Comparison of ENCODE assay signal across 7 cellular contexts in the genomic region with DNA sequence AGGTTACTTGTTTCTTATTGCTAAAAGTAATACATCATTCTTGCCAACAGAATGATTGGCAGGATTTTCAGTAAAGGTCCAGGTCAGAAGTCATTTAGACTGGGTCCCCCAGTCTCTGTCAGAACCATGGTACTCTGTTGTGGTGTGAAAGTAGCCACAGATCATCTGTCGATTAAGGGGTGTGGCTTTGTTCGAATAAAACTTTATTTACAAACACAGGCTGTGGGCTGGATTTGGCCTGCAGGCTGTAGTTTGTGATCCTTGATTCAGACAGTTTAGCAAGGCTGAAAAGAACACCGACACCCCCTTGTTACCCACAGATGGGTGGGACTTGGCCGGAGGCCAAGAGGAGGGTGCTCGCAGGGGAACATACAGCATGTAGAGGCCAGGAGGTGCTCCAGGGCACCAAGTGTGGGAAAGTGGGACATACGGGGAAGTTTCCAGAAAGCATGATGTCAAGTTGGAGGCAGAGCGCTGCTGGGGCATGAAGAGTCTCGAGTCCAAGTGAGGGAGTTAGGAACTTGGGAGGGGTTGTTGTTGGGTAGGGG. TPM values are rescaled to one million over a fixed set of nuclear protein-coding genes. Genes with fewer than 3 reads are reported as not detected.
DNase-seq lines count a peak whose midpoint lies in the region; FAIRE-seq and TF ChIP-seq lines count a peak whose summit lies in the region.
"Not testable (repeated sequence)": the region's sequence is repeated elsewhere in the genome, so short reads cannot be mapped to it uniquely, and the experiment has no call there.

No MANE protein-coding gene starts in this region.

- FAIRE-seq in astrocyte (lab: Jason Lieb, UNC) = not testable (repeated sequence)

- H4K20me1 ChIP-seq in astrocyte (ENCODE audit: insufficient read depth, low read length) = not testable (repeated sequence)

- intact Hi-C loops in posterior vena cava (cut with DNase I) = not testable (repeated sequence)

- H3K27ac ChIP-seq in astrocyte (ENCODE audit: low read depth, low read length) = not testable (repeated sequence)

- H2AFZ ChIP-seq in astrocyte (ENCODE audit: low read depth, low read length) = not testable (repeated sequence)

- H3K79me2 ChIP-seq in astrocyte (ENCODE audit: insufficient read depth, low read length) = not testable (repeated sequence)

- not testable (repeated sequence) for TF ChIP-seq EP300 in Ishikawa (IDR thresholded peaks at IDR 0.05; ENCODE audit: borderline replicate concordance)

- not testable (repeated sequence) for H3K36me3 ChIP-seq in astrocyte (ENCODE audit: insufficient read depth, low read length)

- H3K4me1 ChIP-seq in astrocyte (ENCODE audit: insufficient read depth, low read length) = not testable (repeated sequence)

- TF ChIP-seq RAD21 in Ishikawa (IDR thresholded peaks at IDR 0.05; ENCODE audit: low read depth) = not testable (repeated sequence)

- TF ChIP-seq POLR2A in NB4 (IDR thresholded peaks at IDR 0.05; ENCODE audit: extremely low read depth, insufficient read length); erythroblast (IDR thresholded peaks at IDR 0.05; ENCODE audit: low read length): not testable (repeated sequence)

- not testable (repeated sequence) for H3K36me3 Mint-ChIP-seq in astrocyte (ENCODE audit: low read depth, unreplicated experiment)

- not testable (repeated sequence) for TF ChIP-seq CTCF in NB4 (IDR thresholded peaks at IDR 0.05; ENCODE audit: low read depth, low read length); astrocyte (IDR thresholded peaks at IDR 0.05; ENCODE audit: insufficient read depth, low read depth, low read length)

- not testable (repeated sequence) for H3K27me3 Mint-ChIP-seq in astrocyte (ENCODE audit: low read depth, unreplicated experiment)

- peak; percentile 7 for DNase-seq in COLO668 (lab: John Stamatoyannopoulos, UW; ENCODE audit: unreplicated experiment)
- peak; percentile 19 for DNase-seq in NB4 (ENCODE audit: low read depth)
- peak; percentile 19 for DNase-seq in NCI-H69 (lab: John Stamatoyannopoulos, UW)
- not testable (repeated sequence) for DNase-seq in astrocyte (ENCODE audit: low read depth)
- peak; percentile 40 to 44 for DNase-seq in erythroblast (lab: John Stamatoyannopoulos, UW)
- peak; percentile 59 for DNase-seq in posterior vena cava (ENCODE audit: low spot score)

- H3K4me3 ChIP-seq in NB4 (ENCODE audit: low read depth, low read length); astrocyte (ENCODE audit: insufficient read depth, low read depth, low read length): not testable (repeated sequence)

- H3K9me3 ChIP-seq in astrocyte (ENCODE audit: insufficient read depth, low read depth, low read length) = not testable (repeated sequence)

- H3K4me2 ChIP-seq in astrocyte (ENCODE audit: low read length) = not testable (repeated sequence)

- H3K27me3 ChIP-seq in astrocyte (ENCODE audit: insufficient read depth, low read length) = not testable (repeated sequence)

- peak overlapping the region; percentile 25 for H3K4me3 Mint-ChIP-seq in astrocyte (ENCODE audit: unreplicated experiment)

- not testable (repeated sequence) for H3K9me3 Mint-ChIP-seq in astrocyte (ENCODE audit: unreplicated experiment)

- H3K27ac Mint-ChIP-seq in astrocyte (ENCODE audit: unreplicated experiment) = not testable (repeated sequence)

- not testable (repeated sequence) for H3K9ac ChIP-seq in astrocyte (ENCODE audit: low read length)

- not testable (repeated sequence) for H3K4me1 Mint-ChIP-seq in astrocyte (ENCODE audit: low read depth, unreplicated experiment)

TF ChIP-seq in Ishikawa, 13 proteins besides CTCF, POLR2A, EP300 and RAD21:
- TF ChIP-seq NFIC (IDR thresholded peaks at IDR 0.05) = peak; percentile 43; the same call in 1 of the 2 replicates

RNA-seq across cellular contexts. Expression of a gene that starts 29.2 kb away (rescaled TPM):
- 42.1 and 57.5 TPM in 2 replicates for total RNA-seq in astrocyte
- 10 to 100 TPM; 12.0 to 13.0 TPM for total RNA-seq in posterior vena cava
